9 cellular contexts compared by ENCODE assay signal in the genomic region with DNA sequence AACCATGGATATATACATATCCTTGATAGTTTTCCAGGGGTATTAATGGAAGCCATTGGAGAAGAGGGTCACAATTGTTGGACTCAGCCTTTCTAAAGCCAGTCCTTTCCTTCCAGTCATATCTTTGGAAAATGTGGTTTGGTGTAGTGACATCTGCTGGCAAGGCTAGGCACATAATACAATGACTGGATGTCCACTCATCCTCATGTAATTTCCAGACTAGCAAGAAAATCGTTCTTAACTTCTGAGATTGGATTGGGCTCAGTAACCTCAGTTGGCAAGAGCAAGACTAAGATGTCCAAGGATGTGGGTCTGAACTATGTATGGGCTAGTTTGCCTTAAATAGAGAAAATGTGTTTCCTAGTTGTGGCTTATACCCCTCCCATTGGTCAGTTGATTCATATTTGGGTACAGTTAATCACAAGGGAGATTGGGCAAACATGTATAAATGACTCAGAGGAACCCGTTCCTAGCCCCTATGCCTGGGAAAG. TPM values are rescaled to one million over a fixed set of nuclear protein-coding genes. Genes with fewer than 3 reads are reported as not detected.
DNase-seq lines count a peak whose midpoint lies in the region; ATAC-seq, FAIRE-seq and TF ChIP-seq lines count a peak whose summit lies in the region.
"Had no signal": no experiment of that assay in that cellular context is flagged by ENCODE, and none has a peak within 500 bp of the region (broad histone marks: within the 10 kb centered on the region; RNA-seq: fewer than 3 reads in every experiment).

No MANE protein-coding gene starts in this region.

- ATAC-seq in HepG2: peak; percentile 85

- no peaks in the 10 kb centered on the region for H3K9me3 ChIP-seq in HepG2 (ENCODE audit: low read length)
- H3K9me3 ChIP-seq: neutrophil had no signal

- H3K36me3 ChIP-seq in HepG2 (replicated peaks in 1 of 2; ENCODE audit: control insufficient read depth in 1 of 2, insufficient read depth in 2 of 2, low read length in 2 of 2): no peaks in the 10 kb centered on the region
- H3K36me3 ChIP-seq: neutrophil had no signal

- intact Hi-C loops in HepG2 (cut with micrococcal nuclease; ENCODE audit: unreplicated experiment): loop anchor here (1.0 kb wide), 3 partner anchors 71 to 211 kb away; no protein-coding TSS in a partner anchor

- DNase-seq in GM12891 (ENCODE audit: insufficient read length, low spot score) (no peak), NCI-H748 treated with DMSO at 0.1 percent for 48 hours (lab: John Stamatoyannopoulos, UW) (peak; percentile 18), HepG2 (ENCODE audit: low spot score) (peak; percentile 56), type B pancreatic cell (ENCODE audit: extremely low spot score, unreplicated experiment) (no peak), 8988T (no peak), GM19238 (ENCODE audit: insufficient read length, low spot score) (no peak)

- peaks cover 2 to 14% of the 10 kb centered on the region in 2 experiments; a peak in 3 of 5 replicates for H3K27me3 ChIP-seq in HepG2 (ENCODE audit: control insufficient read depth in 1 of 2, insufficient read depth in 2 of 2, low read length in 2 of 2)
- H3K27me3 ChIP-seq: neutrophil had no signal

- WGBS in HepG2 (ENCODE audit: low lambda C conversion rate): 0% methylated on average over 2 of the region's 2 CpGs

- 0 out of 2 replicates have a peak, but pooled peaks have one; percentile 30 for TF ChIP-seq RAD21 in HepG2 (CRISPR knock-in tag; IDR thresholded peaks at IDR 0.05)

- BruUV-seq in HepG2 (replicated peaks; lab: Mats Ljungman, UMichigan): no TSS peak

- H3K27ac ChIP-seq in C4-2B: no peak overlapping the region
- H3K27ac ChIP-seq in HepG2 (ENCODE audit: extremely low read length, insufficient read depth, low read length): no peak overlapping the region
- H3K27ac ChIP-seq: neutrophil had no signal

- H4K20me1 ChIP-seq in HepG2 (ENCODE audit: insufficient read depth, low read length): no peaks in the 10 kb centered on the region

- no peaks in the 10 kb centered on the region for H3K36me3 Mint-ChIP-seq in brain
- H3K36me3 Mint-ChIP-seq in type B pancreatic cell: no peaks in the 10 kb centered on the region

- H3K4me1 Mint-ChIP-seq in brain (peaks cover 54% of the 10 kb centered on the region), type B pancreatic cell (ENCODE audit: unreplicated experiment) (peaks cover 4% of the 10 kb centered on the region)

- H3K79me2 ChIP-seq in HepG2 (ENCODE audit: insufficient read depth, low read length): no peaks in the 10 kb centered on the region

- H3K4me3 Mint-ChIP-seq in brain: peak overlapping the region in 2 of 5 experiments; percentile 19 to 40
- no peak overlapping the region for H3K4me3 Mint-ChIP-seq in type B pancreatic cell

- no peak for TF ChIP-seq POLR2A in GM12891 (IDR thresholded peaks at IDR 0.05; ENCODE audit: low read depth, low read length)
- TF ChIP-seq POLR2A in HepG2 (IDR thresholded peaks at IDR 0.05; ENCODE audit: insufficient read depth in 1 of 2, low read depth in 2 of 2, low read length in 2 of 2): no peak

- H3K27me3 Mint-ChIP-seq in brain: peaks cover 22% of the 10 kb centered on the region
- no peaks in the 10 kb centered on the region for H3K27me3 Mint-ChIP-seq in type B pancreatic cell

- peak; percentile 62 for FAIRE-seq in GM12891 (lab: Jason Lieb, UNC)
- peak; percentile 92 for FAIRE-seq in HepG2 (lab: Jason Lieb, UNC)

- H3K27ac Mint-ChIP-seq in brain: peak overlapping the region in 3 of 5 experiments; percentile 26 to 89 (median 69)
- no peak overlapping the region for H3K27ac Mint-ChIP-seq in type B pancreatic cell

- H3K9me3 Mint-ChIP-seq in brain: no peaks in the 10 kb centered on the region
- no peaks in the 10 kb centered on the region for H3K9me3 Mint-ChIP-seq in type B pancreatic cell

- H2AFZ ChIP-seq in HepG2 (ENCODE audit: low read length): no peak overlapping the region

- in situ Hi-C loops in HepG2 (cut with HindIII; ENCODE audit: extremely low pct_ligation_motif_present, low pct_unique_long_range_greater_than_20kb): no loop called here

- H3K9ac ChIP-seq in HepG2 (ENCODE audit: insufficient read depth, low read depth, low read length): no peak overlapping the region

- no peaks in the 10 kb centered on the region; the same call in 1 of the 2 replicates for H3K4me1 ChIP-seq in HepG2 (ENCODE audit: insufficient read depth, low read length)

- TF ChIP-seq EP300 in HepG2 (IDR thresholded peaks at IDR 0.05; ENCODE audit: low read depth in 2 of 2, low read length in 2 of 2): no peak
- TF ChIP-seq EP300 in HepG2 (CRISPR knock-in tag; IDR thresholded peaks at IDR 0.05; ENCODE audit: borderline replicate concordance): no peak

- no peak overlapping the region for H3K4me2 ChIP-seq in HepG2 (ENCODE audit: low read depth, low read length)

- no peak overlapping the region for H3K4me3 ChIP-seq in HepG2 (replicated peaks in 1 of 3; ENCODE audit: insufficient read depth in 1 of 3, low read depth in 2 of 3, low read length in 3 of 3)

- CTCF ChIA-PET in HepG2 (lab: Yijun Ruan, JAX; ENCODE audit: low intra/inter-chr PET ratio, low total read pairs): interaction anchor here (1.0 to 1.3 kb wide), 4 partner anchors 84 to 224 kb away, joined by 3 to 12 read pairs (median 3); no protein-coding TSS in a partner anchor

- POLR2A ChIA-PET in HepG2 (lab: Yijun Ruan, JAX): interaction anchor here (1.5 kb wide), 1 partner anchor 16 kb away, joined by 5 read pairs; a partner anchor contains a TSS

- peak; percentile 63 for TF ChIP-seq CTCF in C4-2B (conservative IDR thresholded peaks at IDR 0.05)
- peak; percentile 61 to 66 for TF ChIP-seq CTCF in brain (conservative IDR thresholded peaks at IDR 0.05)
- peak; percentile 81 for TF ChIP-seq CTCF in HepG2 (CRISPR knock-in tag; IDR thresholded peaks at IDR 0.05)
- TF ChIP-seq CTCF in type B pancreatic cell (conservative IDR thresholded peaks at IDR 0.05): peak; percentile 58

TF ChIP-seq in GM12891, 5 proteins besides CTCF, POLR2A, EP300 and RAD21 (continues in another document):
- TF ChIP-seq TAF1 (IDR thresholded peaks at IDR 0.05; ENCODE audit: low read depth, low read length): no peak

TF ChIP-seq in HepG2, 621 proteins besides CTCF, POLR2A, EP300 and RAD21 (continues in another document):
- TF ChIP-seq ZNF44 (CRISPR knock-in tag; IDR thresholded peaks at IDR 0.05) (no peak), XRCC5 (optimal IDR thresholded peaks at IDR 0.05; ENCODE audit: low read length) (peak; percentile 31)

RNA-seq across cellular contexts. Expression of a gene that starts 8.7 kb away (rescaled TPM):
- polyA plus RNA-seq in GM12891 (2012; ENCODE audit: low read depth, missing spikeins): 24.2 TPM
- polyA plus RNA-seq in brain (ENCODE audit: insufficient read depth, low read depth, low replicate concordance) (85.3 TPM), HepG2 (2011; rRNA removed) (17.2 and 21.2 TPM in 2 replicates)
- total RNA-seq in HepG2 (2016; rRNA removed; fragmentation: Illumina TruSeq; extraction: Trizol) (39.2 and 43.8 TPM in 2 replicates), type B pancreatic cell (ENCODE audit: low replicate concordance) (49.0 and 64.0 TPM in 2 replicates)
- total RNA-seq in HepG2 (2016; cell fraction: cytosol; rRNA removed; fragmentation: Illumina TruSeq; extraction: Trizol; ENCODE audit: low read depth): 7.5 and 9.1 TPM in 2 replicates
- 38.8 and 41.1 TPM in 2 replicates for total RNA-seq in HepG2 (2016; cell fraction: insoluble cytoplasmic fraction; rRNA removed; fragmentation: Illumina TruSeq; extraction: Trizol)
- total RNA-seq in HepG2 (2016; cell fraction: membrane; rRNA removed; fragmentation: Illumina TruSeq; extraction: Trizol): 14.7 and 17.3 TPM in 2 replicates
- 47.4 and 58.4 TPM in 2 replicates for total RNA-seq in HepG2 (2016; cell fraction: nucleus; rRNA removed; fragmentation: Illumina TruSeq; extraction: Trizol)
- polyA plus RNA-seq in HepG2 (2011; cell fraction: cytosol; rRNA removed): 11.2 and 13.2 TPM in 2 replicates
- 21.2 and 24.5 TPM in 2 replicates for polyA plus RNA-seq in HepG2 (2011; cell fraction: nucleus; rRNA removed)
- 16.5 and 22.9 TPM in 2 replicates for polyA plus RNA-seq in HepG2 (2012)
- polyA plus RNA-seq in HepG2 (2016; cell fraction: cytosol; fragmentation: Illumina TruSeq; extraction: Trizol; ENCODE audit: low read depth): 1.2 and 1.6 TPM in 2 replicates
- 35.8 and 38.8 TPM in 2 replicates for polyA plus RNA-seq in HepG2 (2016; cell fraction: insoluble cytoplasmic fraction; fragmentation: Illumina TruSeq; extraction: Trizol; ENCODE audit: low read depth)
- 5.3 and 5.7 TPM in 2 replicates for polyA plus RNA-seq in HepG2 (2016; cell fraction: membrane; fragmentation: Illumina TruSeq; extraction: Trizol; ENCODE audit: low read depth)
- polyA plus RNA-seq in HepG2 (2016; cell fraction: nucleus; fragmentation: Illumina TruSeq; extraction: Trizol; ENCODE audit: insufficient read depth, low read depth): 32.7 and 33.9 TPM in 2 replicates
- 35.4 and 40.6 TPM in 2 replicates for polyA minus RNA-seq in HepG2 (2011; rRNA and poly(A)+ RNA removed; ENCODE audit: low replicate concordance)
- 20.4 and 21.7 TPM in 2 replicates for polyA minus RNA-seq in HepG2 (2011; cell fraction: cytosol; rRNA and poly(A)+ RNA removed)
- 84.9 and 89.1 TPM in 2 replicates for polyA minus RNA-seq in HepG2 (2011; cell fraction: nucleus; rRNA and poly(A)+ RNA removed)

RNA-seq across cellular contexts. Expression of a gene that starts 15.8 kb away (rescaled TPM):
- polyA plus RNA-seq in GM12891 (2012; ENCODE audit: low read depth, missing spikeins): 24.3 TPM
- 13.0 TPM for polyA plus RNA-seq in brain (ENCODE audit: insufficient read depth, low read depth, low replicate concordance)
- 12.1 and 12.3 TPM in 2 replicates for total RNA-seq in HepG2 (2016; rRNA removed; fragmentation: Illumina TruSeq; extraction: Trizol)
- 10.9 and 12.0 TPM in 2 replicates for total RNA-seq in HepG2 (2016; cell fraction: cytosol; rRNA removed; fragmentation: Illumina TruSeq; extraction: Trizol; ENCODE audit: low read depth)
- total RNA-seq in HepG2 (2016; cell fraction: insoluble cytoplasmic fraction; rRNA removed; fragmentation: Illumina TruSeq; extraction: Trizol): 9.9 and 12.6 TPM in 2 replicates
- total RNA-seq in HepG2 (2016; cell fraction: membrane; rRNA removed; fragmentation: Illumina TruSeq; extraction: Trizol): 21.3 and 21.9 TPM in 2 replicates
- 8.1 and 8.9 TPM in 2 replicates for total RNA-seq in HepG2 (2016; cell fraction: nucleus; rRNA removed; fragmentation: Illumina TruSeq; extraction: Trizol)
- 19.8 and 22.0 TPM in 2 replicates for polyA plus RNA-seq in HepG2 (2011; rRNA removed)
- 11.4 and 15.9 TPM in 2 replicates for polyA plus RNA-seq in HepG2 (2011; cell fraction: cytosol; rRNA removed)
- 17.2 and 20.5 TPM in 2 replicates for polyA plus RNA-seq in HepG2 (2011; cell fraction: nucleus; rRNA removed)
- 11.3 and 12.2 TPM in 2 replicates for polyA plus RNA-seq in HepG2 (2012)
- polyA plus RNA-seq in HepG2 (2016; cell fraction: cytosol; fragmentation: Illumina TruSeq; extraction: Trizol; ENCODE audit: low read depth): 19.0 and 20.2 TPM in 2 replicates
- polyA plus RNA-seq in HepG2 (2016; cell fraction: insoluble cytoplasmic fraction; fragmentation: Illumina TruSeq; extraction: Trizol; ENCODE audit: low read depth): 19.2 and 23.6 TPM in 2 replicates
- 28.9 and 33.3 TPM in 2 replicates for polyA plus RNA-seq in HepG2 (2016; cell fraction: membrane; fragmentation: Illumina TruSeq; extraction: Trizol; ENCODE audit: low read depth)
- polyA plus RNA-seq in HepG2 (2016; cell fraction: nucleus; fragmentation: Illumina TruSeq; extraction: Trizol; ENCODE audit: insufficient read depth, low read depth): 20.1 and 22.1 TPM in 2 replicates
- polyA minus RNA-seq in HepG2 (2011; rRNA and poly(A)+ RNA removed; ENCODE audit: low replicate concordance): 32.1 TPM in 1 of 2 replicates, not detected in the other
- polyA minus RNA-seq in HepG2 (2011; cell fraction: cytosol; rRNA and poly(A)+ RNA removed): 6.7 and 8.0 TPM in 2 replicates
- 7.9 and 8.7 TPM in 2 replicates for polyA minus RNA-seq in HepG2 (2011; cell fraction: nucleus; rRNA and poly(A)+ RNA removed)
- total RNA-seq in type B pancreatic cell (ENCODE audit: low replicate concordance): 8.4 and 13.0 TPM in 2 replicates

Comparison
In these comparisons a context has a peak if more than half of its experiments do, and no peak if none do; other contexts are left out.
1. DNase-seq: peak in NCI-H748 treated with DMSO at 0.1 percent for 48 hours (single experiment) and HepG2 (single experiment); none in GM12891 (single experiment), type B pancreatic cell (single experiment), 8988T (single experiment) and GM19238 (single experiment).
2. Peak in every context shown above with its lines, with median percentiles within 50 percentile points of each other: CTCF ChIP-seq.